1 cellular context compared by ENCODE assay signal in the genomic region with DNA sequence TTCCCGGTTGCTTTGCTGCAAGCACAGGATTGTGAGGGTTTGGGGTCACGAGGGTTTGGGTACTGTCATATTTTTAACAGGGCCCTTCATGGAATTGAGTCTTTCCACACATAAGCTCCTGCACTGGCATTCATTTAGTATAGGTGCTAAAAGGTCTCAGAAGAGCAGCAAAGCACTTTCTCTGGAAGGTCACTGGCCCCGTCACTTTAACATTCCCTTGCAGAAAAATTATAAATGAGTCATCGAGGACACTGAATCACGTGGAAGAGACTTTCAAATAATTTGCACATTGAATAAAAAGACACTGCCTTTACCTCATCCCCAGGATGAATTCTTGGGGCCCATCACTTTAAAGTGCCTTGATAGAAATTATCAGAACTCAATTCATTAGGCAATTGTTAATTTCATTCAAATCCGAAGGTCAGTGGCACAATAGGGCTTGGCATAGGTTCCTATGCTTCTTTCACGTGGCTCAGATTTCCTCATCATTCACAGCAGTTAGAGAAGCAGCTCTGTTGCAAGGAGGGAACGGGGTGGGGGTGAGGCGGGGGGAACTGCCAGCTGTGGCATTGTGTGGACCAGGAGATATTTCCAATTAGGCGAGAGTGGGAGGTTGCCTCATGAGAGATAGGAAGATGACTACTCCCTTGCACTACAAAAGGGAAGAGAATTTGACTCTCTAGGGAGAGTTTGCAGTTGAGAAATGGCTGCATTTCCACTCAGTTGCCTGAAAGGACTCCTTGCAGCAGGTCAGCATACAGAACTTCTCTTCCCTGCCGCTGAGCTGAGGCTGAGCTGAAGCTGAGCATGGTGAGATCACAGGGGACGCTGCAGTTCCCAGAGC.
TF ChIP-seq lines count a peak whose summit lies in the region.

No MANE protein-coding gene starts in this region.

TF ChIP-seq in WTC11, 78 proteins besides CTCF, POLR2A, EP300 and RAD21 (continued from another document):
- TF ChIP-seq RORB (CRISPR knock-in tag; IDR thresholded peaks at IDR 0.05), result no peak
